26 cellular contexts compared by ENCODE assay signal in genomic region chr4:5575941-5576340, GRCh38.
"Had no signal": no experiment of that assay in that cellular context is flagged by ENCODE, and none has a peak within 500 bp of the region (broad histone marks: within the 10 kb centered on the region; RNA-seq: fewer than 3 reads in every experiment).

No MANE protein-coding gene starts in this region.

- ATAC-seq: stimulated activated effector memory CD8-positive, alpha-beta T cell treated with anti-CD3 and anti-CD28 coated beads, Interleukin-12 subunit alpha, Interleukin-12 subunit beta, amount 100 ng/mL, for 72 hours; stimulated activated memory B cell treated with anti-CD40 and anti-IgM and Interleukin-4, amounts not matched to agents 10 μg/mL and 1 μg/mL and 100 μg/mL, for 72 hours; stimulated activated naive B cell treated with anti-CD40 and anti-IgM and Interleukin-4, amounts not matched to agents 10 μg/mL and 1 μg/mL and 100 μg/mL, for 72 hours; stimulated activated naive CD8-positive, alpha-beta T cell treated with anti-CD3 and anti-CD28 coated beads, Interleukin-15, amount 100 ng/mL, for 72 hours; stimulated activated naive CD8-positive, alpha-beta T cell treated with anti-CD3 and anti-CD28 coated beads, Interleukin-15, Interleukin-2, amounts not matched to agents 100 U/mL and 50 U/mL, for 24 hours; upper lobe of right lung had no signal

- H3K36me3 ChIP-seq: transverse colon, uterus had no signal

- H3K4me1 ChIP-seq: stomach, suprapubic skin, testis, thyroid gland, tibial artery, tibial nerve, transverse colon, upper lobe of left lung, upper lobe of right lung, uterus, vagina had no signal

- DNase-seq: stimulated activated CD4-positive, alpha-beta T cell treated with anti-CD3 and anti-CD28 coated beads, Interleukin-2, amount 100 ng/mL, for 48 hours; stimulated activated CD4-positive, alpha-beta T cell treated with anti-CD3 and anti-CD28 coated beads, Interleukin-4, amount 100 ng/mL, for 1 hour; stimulated activated CD4-positive, alpha-beta T cell treated with anti-CD3 and anti-CD28 coated beads, Interleukin-4, amount 100 ng/mL, for 24 hours; stimulated activated CD4-positive, alpha-beta T cell treated with anti-CD3 and anti-CD28 coated beads, Interleukin-4, amount 100 ng/mL, for 4 hours; stimulated activated CD8-positive, alpha-beta memory T cell treated with anti-CD3 and anti-CD28 coated beads, Interleukin-4, amount 100 ng/mL, for 48 hours; stimulated activated naive B cell treated with anti-CD40 and anti-IgM and Interleukin-4, amounts not matched to agents 10 μg/mL and 1 μg/mL and 100 μg/mL, for 72 hours; stimulated activated naive CD4-positive, alpha-beta T cell; stimulated activated naive CD4-positive, alpha-beta T cell treated with Interleukin-2 at 50 U/mL for 16 hours; stimulated activated naive CD8-positive, alpha-beta T cell treated with anti-CD3 and anti-CD28 coated beads, Interleukin-15, amount 100 ng/mL, for 72 hours; stimulated activated naive CD8-positive, alpha-beta T cell treated with anti-CD3 and anti-CD28 coated beads, Interleukin-15, Interleukin-2, amounts not matched to agents 100 U/mL and 50 U/mL, for 24 hours; stomach; substantia nigra; testis; thyroid gland; tibial artery; transverse colon; trophoblast cell; upper lobe of left lung; upper lobe of right lung; uterus had no signal

- H3K27me3 ChIP-seq: stomach, suprapubic skin, testis, thyroid gland, tibial artery, tibial nerve, transverse colon, upper lobe of left lung, upper lobe of right lung, uterus, vagina had no signal

- H3K27ac ChIP-seq: stomach, suprapubic skin, testis, thoracic aorta, thyroid gland, tibial artery, tibial nerve, transverse colon, upper lobe of left lung, upper lobe of right lung, uterus, vagina had no signal

- H3K4me3 ChIP-seq: stomach, suprapubic skin, testis, thoracic aorta, thyroid gland, tibial artery, tibial nerve, transverse colon, upper lobe of left lung, upper lobe of right lung, uterus, vagina had no signal

- H3K9me3 ChIP-seq: suprapubic skin, testis, thoracic aorta, thyroid gland, tibial artery, transverse colon, upper lobe of left lung, upper lobe of right lung, uterus, vagina had no signal
